Comparison of ENCODE assay signal across 8 cellular contexts in the genomic region with DNA sequence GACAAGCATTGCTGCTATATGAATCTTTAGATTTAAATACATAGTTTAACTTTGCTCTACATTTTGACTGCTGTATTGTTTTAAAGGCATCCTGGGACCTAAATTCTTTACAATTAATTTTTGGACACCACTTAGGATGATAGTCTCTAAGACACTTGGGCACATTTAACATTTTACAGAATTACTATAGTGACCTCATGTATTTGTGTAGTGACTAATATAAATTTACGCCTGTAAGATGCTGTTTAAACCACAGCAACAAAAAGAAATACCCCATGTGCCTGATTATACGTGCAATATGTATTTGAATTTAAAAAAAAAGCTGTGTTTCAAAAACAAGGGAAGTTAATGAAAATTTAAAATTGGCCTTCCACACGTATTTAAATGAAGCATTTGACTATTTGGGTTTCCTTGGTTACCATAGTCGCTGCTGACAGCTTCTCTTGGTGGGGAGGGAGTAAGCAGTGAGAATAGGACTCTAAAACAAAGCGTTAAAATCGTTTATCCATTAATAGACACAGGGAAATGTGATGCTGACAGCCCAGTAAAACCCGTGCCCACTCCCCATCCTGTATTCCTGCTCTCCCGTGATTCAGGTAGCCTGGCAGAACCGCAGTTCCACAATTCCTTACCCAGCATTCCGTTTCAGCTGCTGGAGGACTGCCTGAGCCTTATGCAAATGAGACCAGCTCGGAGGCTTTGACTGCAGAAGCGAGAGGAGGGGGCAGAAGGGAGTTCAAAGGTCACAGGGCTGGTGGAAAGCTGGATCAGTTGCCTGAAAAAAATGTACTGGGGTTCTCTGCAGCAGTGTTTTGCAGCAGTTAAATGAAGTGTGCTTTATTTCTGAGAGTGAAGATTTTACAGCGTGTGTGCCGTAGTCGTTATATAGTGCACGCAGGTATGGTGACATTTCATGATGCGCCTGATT.
DNase-seq lines count a peak whose midpoint lies in the region; ATAC-seq and TF ChIP-seq lines count a peak whose summit lies in the region.

No MANE protein-coding gene starts in this region.

- H3K27me3 Mint-ChIP-seq in activated naive CD8-positive, alpha-beta T cell treated with anti-CD3 and anti-CD28 coated beads, Interleukin-2, amount 50 U/mL, for 24 hours = peaks cover 4% of the 10 kb centered on the region

- TF ChIP-seq CTCF in cardiac muscle cell (IDR thresholded peaks at IDR 0.05; ENCODE audit: low read depth, low read length) (no peak), osteoblast (IDR thresholded peaks at IDR 0.05; ENCODE audit: extremely low read depth, low read depth, low read length) (no peak)

- H3K79me2 ChIP-seq in osteoblast (ENCODE audit: insufficient read depth, low read length) = no peaks in the 10 kb centered on the region

- H3K9me3 ChIP-seq in SK-N-MC (ENCODE audit: low read depth, low read length) (no peaks in the 10 kb centered on the region), cardiac muscle cell (ENCODE audit: low read depth) (no peaks in the 10 kb centered on the region), osteoblast (ENCODE audit: low read depth, low read length) (no peaks in the 10 kb centered on the region)

- H3K4me3 ChIP-seq in SK-N-MC (peak overlapping the region; percentile 64), cardiac muscle cell (peak overlapping the region; percentile 21), osteoblast (ENCODE audit: insufficient read depth, low read length) (peak overlapping the region; percentile 64)

- no peaks in the 10 kb centered on the region for H3K27me3 ChIP-seq in cardiac muscle cell
- no peaks in the 10 kb centered on the region for H3K27me3 ChIP-seq in osteoblast (ENCODE audit: insufficient read depth, low read length)

- H4K20me1 ChIP-seq in osteoblast (ENCODE audit: insufficient read depth, low read length) = no peaks in the 10 kb centered on the region

- H3K4me1 ChIP-seq in cardiac muscle cell (ENCODE audit: low read depth) (peaks cover 11% of the 10 kb centered on the region), osteoblast (ENCODE audit: insufficient read depth, low read length) (peaks cover 10% of the 10 kb centered on the region)

- no peak overlapping the region for H3K4me3 Mint-ChIP-seq in activated naive CD8-positive, alpha-beta T cell treated with anti-CD3 and anti-CD28 coated beads, Interleukin-2, amount 50 U/mL, for 24 hours

- H2AFZ ChIP-seq in osteoblast (ENCODE audit: low read length) = peak overlapping the region; percentile 84

- H3K27ac Mint-ChIP-seq in activated naive CD8-positive, alpha-beta T cell treated with anti-CD3 and anti-CD28 coated beads, Interleukin-2, amount 50 U/mL, for 24 hours = no peak overlapping the region

- no peak for ATAC-seq in activated naive CD8-positive, alpha-beta T cell treated with anti-CD3 and anti-CD28 coated beads, Interleukin-2, amount 50 U/mL, for 24 hours
- ATAC-seq in GM21447 (IDR thresholded peaks at IDR 0.05; ENCODE audit: unreplicated experiment) = no peak
- no peak for ATAC-seq in HG03457 (IDR thresholded peaks at IDR 0.05; ENCODE audit: unreplicated experiment)

- H3K9me3 Mint-ChIP-seq in activated naive CD8-positive, alpha-beta T cell treated with anti-CD3 and anti-CD28 coated beads, Interleukin-2, amount 50 U/mL, for 24 hours = no peaks in the 10 kb centered on the region

- H3K36me3 Mint-ChIP-seq in activated naive CD8-positive, alpha-beta T cell treated with anti-CD3 and anti-CD28 coated beads, Interleukin-2, amount 50 U/mL, for 24 hours (ENCODE audit: low read depth) = no peaks in the 10 kb centered on the region

- H3K9ac ChIP-seq in SK-N-MC (ENCODE audit: insufficient read length) = no peak overlapping the region

- peak; percentile 87 for DNase-seq in NAMALWA (ENCODE audit: low spot score)
- DNase-seq in SK-N-MC (ENCODE audit: low read depth, low spot score) = no peak
- DNase-seq in cardiac muscle cell (ENCODE audit: low read depth in 1 of 2, low spot score in 1 of 2) = peak; percentile 36 to 80
- DNase-seq in osteoblast (ENCODE audit: insufficient read length, low spot score, missing footprints) = peak; percentile 37
- DNase-seq in activated naive CD4-positive, alpha-beta T cell treated with anti-CD3 and anti-CD28 coated beads, Interleukin-2, amount 50 U/mL, for 16 hours = no peak
- DNase-seq in activated naive CD8-positive, alpha-beta T cell treated with anti-CD3 and anti-CD28 coated beads, Interleukin-2, amount 50 U/mL, for 24 hours = no peak

- peak overlapping the region; percentile 86 for H3K4me2 ChIP-seq in osteoblast (ENCODE audit: insufficient read depth, low read length)

- H3K27ac ChIP-seq in SK-N-MC = no peak overlapping the region
- H3K27ac ChIP-seq in cardiac muscle cell = no peak overlapping the region
- H3K27ac ChIP-seq in osteoblast (ENCODE audit: low read depth, low read length) = peak overlapping the region; percentile 1

- H3K36me3 ChIP-seq in SK-N-MC (ENCODE audit: insufficient read depth, low read length) (no peaks in the 10 kb centered on the region), cardiac muscle cell (no peaks in the 10 kb centered on the region), osteoblast (ENCODE audit: insufficient read depth, low read length) (no peaks in the 10 kb centered on the region)

- no peaks in the 10 kb centered on the region for H3K4me1 Mint-ChIP-seq in activated naive CD8-positive, alpha-beta T cell treated with anti-CD3 and anti-CD28 coated beads, Interleukin-2, amount 50 U/mL, for 24 hours

Comparison
In these comparisons a context has a peak if more than half of its experiments do, and no peak if none do; other contexts are left out.
1. DNase-seq: peak in NAMALWA (single experiment), cardiac muscle cell (2 of 2) and osteoblast (single experiment); none in SK-N-MC (single experiment), activated naive CD4-positive, alpha-beta T cell treated with anti-CD3 and anti-CD28 coated beads, Interleukin-2, amount 50 U/mL, for 16 hours (single experiment) and activated naive CD8-positive, alpha-beta T cell treated with anti-CD3 and anti-CD28 coated beads, Interleukin-2, amount 50 U/mL, for 24 hours (single experiment).
2. Peak in every context shown above with its lines, with median percentiles within 50 percentile points of each other: H3K4me3 ChIP-seq.